In genomic region chr17:58376472-58376921, GRCh38 we compare ENCODE assay signal across 1 cellular context.
TF ChIP-seq lines count a peak whose summit lies in the region.

No MANE protein-coding gene starts in this region.

TF ChIP-seq in GM12878, 131 proteins besides CTCF, POLR2A, EP300 and RAD21:
- peak in 1 of 2 experiments; percentile 20; a peak in 1 of 4 replicates for TF ChIP-seq BHLHE40 (IDR thresholded peaks at IDR 0.05; ENCODE audit: borderline replicate concordance in 1 of 2, low read depth in 2 of 2, low read length in 1 of 2)
- no peak for TF ChIP-seq SMC3 (IDR thresholded peaks at IDR 0.05; ENCODE audit: borderline replicate concordance, low read length)
- TF ChIP-seq, protein P1, sequence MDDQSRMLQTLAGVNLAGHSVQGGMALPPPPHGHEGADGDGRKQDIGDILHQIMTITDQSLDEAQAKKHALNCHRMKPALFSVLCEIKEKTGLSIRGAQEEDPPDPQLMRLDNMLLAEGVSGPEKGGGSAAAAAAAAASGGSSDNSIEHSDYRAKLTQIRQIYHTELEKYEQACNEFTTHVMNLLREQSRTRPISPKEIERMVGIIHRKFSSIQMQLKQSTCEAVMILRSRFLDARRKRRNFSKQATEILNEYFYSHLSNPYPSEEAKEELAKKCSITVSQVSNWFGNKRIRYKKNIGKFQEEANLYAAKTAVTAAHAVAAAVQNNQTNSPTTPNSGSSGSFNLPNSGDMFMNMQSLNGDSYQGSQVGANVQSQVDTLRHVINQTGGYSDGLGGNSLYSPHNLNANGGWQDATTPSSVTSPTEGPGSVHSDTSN (IDR thresholded peaks at IDR 0.05; ENCODE audit: insufficient replicate concordance, low read depth, low read length): no peak
